1 cellular context compared by ENCODE assay signal in the genomic region with DNA sequence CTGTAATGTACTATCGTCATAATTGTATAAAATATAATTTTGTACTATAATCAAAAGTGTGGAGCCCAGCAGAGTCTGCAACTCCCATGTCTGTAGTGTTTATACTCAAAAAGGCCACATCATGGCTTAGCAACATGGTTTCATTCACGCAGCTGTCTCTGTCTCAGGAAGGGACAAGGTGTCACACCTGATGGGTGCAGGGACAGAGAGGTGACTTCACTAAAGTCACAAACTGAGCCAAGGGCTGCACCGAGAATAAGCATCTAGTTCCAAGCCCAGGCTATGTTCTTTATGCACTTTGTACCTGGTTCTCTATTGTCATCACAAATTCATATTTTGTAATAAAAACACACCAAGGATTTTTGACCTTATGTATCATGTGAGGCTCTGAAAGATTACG.
TF ChIP-seq lines count a peak whose summit lies in the region.

No MANE protein-coding gene starts in this region.

TF ChIP-seq in SK-N-SH, 30 proteins besides CTCF, POLR2A, EP300 and RAD21 (continued from another document):
- TF ChIP-seq USF1 (IDR thresholded peaks at IDR 0.05; ENCODE audit: borderline replicate concordance, low read depth) (no peak), FOXJ3 (CRISPR knock-in tag; IDR thresholded peaks at IDR 0.05) (no peak), RCOR1 (IDR thresholded peaks at IDR 0.05; ENCODE audit: low read length) (no peak), NFIC (IDR thresholded peaks at IDR 0.05; ENCODE audit: borderline replicate concordance) (no peak), CHD2 (IDR thresholded peaks at IDR 0.05; ENCODE audit: low read length, partially characterized antibody) (no peak), FOXM1 (IDR thresholded peaks at IDR 0.05; ENCODE audit: low read depth) (no peak), USF2 (IDR thresholded peaks at IDR 0.05; ENCODE audit: borderline replicate concordance, low read depth, low read length) (no peak), GABPA (IDR thresholded peaks at IDR 0.05; ENCODE audit: low read depth) (no peak)
- TF ChIP-seq, protein P1, sequence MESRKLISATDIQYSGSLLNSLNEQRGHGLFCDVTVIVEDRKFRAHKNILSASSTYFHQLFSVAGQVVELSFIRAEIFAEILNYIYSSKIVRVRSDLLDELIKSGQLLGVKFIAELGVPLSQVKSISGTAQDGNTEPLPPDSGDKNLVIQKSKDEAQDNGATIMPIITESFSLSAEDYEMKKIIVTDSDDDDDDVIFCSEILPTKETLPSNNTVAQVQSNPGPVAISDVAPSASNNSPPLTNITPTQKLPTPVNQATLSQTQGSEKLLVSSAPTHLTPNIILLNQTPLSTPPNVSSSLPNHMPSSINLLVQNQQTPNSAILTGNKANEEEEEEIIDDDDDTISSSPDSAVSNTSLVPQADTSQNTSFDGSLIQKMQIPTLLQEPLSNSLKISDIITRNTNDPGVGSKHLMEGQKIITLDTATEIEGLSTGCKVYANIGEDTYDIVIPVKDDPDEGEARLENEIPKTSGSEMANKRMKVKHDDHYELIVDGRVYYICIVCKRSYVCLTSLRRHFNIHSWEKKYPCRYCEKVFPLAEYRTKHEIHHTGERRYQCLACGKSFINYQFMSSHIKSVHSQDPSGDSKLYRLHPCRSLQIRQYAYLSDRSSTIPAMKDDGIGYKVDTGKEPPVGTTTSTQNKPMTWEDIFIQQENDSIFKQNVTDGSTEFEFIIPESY (IDR thresholded peaks at IDR 0.05; ENCODE audit: borderline replicate concordance, low read depth) = no peak
- TF ChIP-seq, protein P2, sequence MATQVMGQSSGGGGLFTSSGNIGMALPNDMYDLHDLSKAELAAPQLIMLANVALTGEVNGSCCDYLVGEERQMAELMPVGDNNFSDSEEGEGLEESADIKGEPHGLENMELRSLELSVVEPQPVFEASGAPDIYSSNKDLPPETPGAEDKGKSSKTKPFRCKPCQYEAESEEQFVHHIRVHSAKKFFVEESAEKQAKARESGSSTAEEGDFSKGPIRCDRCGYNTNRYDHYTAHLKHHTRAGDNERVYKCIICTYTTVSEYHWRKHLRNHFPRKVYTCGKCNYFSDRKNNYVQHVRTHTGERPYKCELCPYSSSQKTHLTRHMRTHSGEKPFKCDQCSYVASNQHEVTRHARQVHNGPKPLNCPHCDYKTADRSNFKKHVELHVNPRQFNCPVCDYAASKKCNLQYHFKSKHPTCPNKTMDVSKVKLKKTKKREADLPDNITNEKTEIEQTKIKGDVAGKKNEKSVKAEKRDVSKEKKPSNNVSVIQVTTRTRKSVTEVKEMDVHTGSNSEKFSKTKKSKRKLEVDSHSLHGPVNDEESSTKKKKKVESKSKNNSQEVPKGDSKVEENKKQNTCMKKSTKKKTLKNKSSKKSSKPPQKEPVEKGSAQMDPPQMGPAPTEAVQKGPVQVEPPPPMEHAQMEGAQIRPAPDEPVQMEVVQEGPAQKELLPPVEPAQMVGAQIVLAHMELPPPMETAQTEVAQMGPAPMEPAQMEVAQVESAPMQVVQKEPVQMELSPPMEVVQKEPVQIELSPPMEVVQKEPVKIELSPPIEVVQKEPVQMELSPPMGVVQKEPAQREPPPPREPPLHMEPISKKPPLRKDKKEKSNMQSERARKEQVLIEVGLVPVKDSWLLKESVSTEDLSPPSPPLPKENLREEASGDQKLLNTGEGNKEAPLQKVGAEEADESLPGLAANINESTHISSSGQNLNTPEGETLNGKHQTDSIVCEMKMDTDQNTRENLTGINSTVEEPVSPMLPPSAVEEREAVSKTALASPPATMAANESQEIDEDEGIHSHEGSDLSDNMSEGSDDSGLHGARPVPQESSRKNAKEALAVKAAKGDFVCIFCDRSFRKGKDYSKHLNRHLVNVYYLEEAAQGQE (IDR thresholded peaks at IDR 0.05; ENCODE audit: low read depth, low read length) = no peak
